24 cellular contexts compared by ENCODE assay signal in genomic region chrX:69096963-69097362, GRCh38.
DNase-seq lines count a peak whose midpoint lies in the region; ATAC-seq, FAIRE-seq and TF ChIP-seq lines count a peak whose summit lies in the region.
"Had no signal": no experiment of that assay in that cellular context is flagged by ENCODE, and none has a peak within 500 bp of the region (broad histone marks: within the 10 kb centered on the region; RNA-seq: fewer than 3 reads in every experiment).

No MANE protein-coding gene starts in this region.

- no peak overlapping the region for H3K4me3 ChIP-seq in astrocyte (ENCODE audit: insufficient read depth, low read depth, low read length)
- H3K4me3 ChIP-seq: BLaER1, GM23338, HAP-1 had no signal

- H3K27me3 Mint-ChIP-seq in astrocyte (ENCODE audit: low read depth, unreplicated experiment) (no peaks in the 10 kb centered on the region), T-helper 17 cell (no peaks in the 10 kb centered on the region)
- H3K27me3 Mint-ChIP-seq: CD4-positive, CD25-positive, alpha-beta regulatory T cell had no signal

- no peaks in the 10 kb centered on the region for H3K4me1 Mint-ChIP-seq in astrocyte (ENCODE audit: low read depth, unreplicated experiment)
- no peaks in the 10 kb centered on the region for H3K4me1 Mint-ChIP-seq in T-helper 17 cell
- H3K4me1 Mint-ChIP-seq: CD4-positive, CD25-positive, alpha-beta regulatory T cell had no signal

- no peak overlapping the region for H3K9ac ChIP-seq in astrocyte (ENCODE audit: low read length)
- H3K9ac ChIP-seq: BLaER1 had no signal

- H3K27ac ChIP-seq in astrocyte (ENCODE audit: low read depth, low read length) = no peak overlapping the region
- H3K27ac ChIP-seq: BLaER1 had no signal

- in situ Hi-C loops in SK-MEL-5 (cut with HindIII; ENCODE audit: low pct_unique_long_range_greater_than_20kb, low sequenced_read_pairs) = no loop called here

- no peaks in the 10 kb centered on the region for H4K20me1 ChIP-seq in astrocyte (ENCODE audit: insufficient read depth, low read length)
- H4K20me1 ChIP-seq: BLaER1 had no signal

- no peak for ATAC-seq in T-helper 17 cell
- ATAC-seq: GM23338 had no signal

- no peaks in the 10 kb centered on the region for H3K9me3 ChIP-seq in astrocyte (ENCODE audit: insufficient read depth, low read depth, low read length)
- H3K9me3 ChIP-seq in T-helper 17 cell (ENCODE audit: control insufficient read depth, low read length, poor library complexity, severe bottlenecking) = no peaks in the 10 kb centered on the region
- H3K9me3 ChIP-seq: BLaER1, HAP-1 had no signal

- no peak overlapping the region for H3K4me2 ChIP-seq in astrocyte (ENCODE audit: low read length)
- H3K4me2 ChIP-seq: BLaER1, GM23338 had no signal

- DNase-seq in SK-MEL-5 (ENCODE audit: low read depth, low spot score) = peak; percentile 16
- DNase-seq in astrocyte (ENCODE audit: low read depth) = no peak
- DNase-seq in medulla oblongata (ENCODE audit: extremely low spot score) = peak; percentile 3
- DNase-seq in pons (ENCODE audit: low spot score) = peak; percentile 34
- no peak for DNase-seq in posterior cingulate gyrus
- DNase-seq in T-helper 17 cell = no peak
- no peak for DNase-seq in NCI-H748 treated with DMSO at 0.1 percent for 48 hours (lab: John Stamatoyannopoulos, UW)
- DNase-seq: CD4-positive, CD25-positive, alpha-beta regulatory T cell; HFFc6; IMR-90; NCI-H1048; NCI-H1417; NCI-H1694; NCI-H2029 treated with DMSO at 0.1 percent for 48 hours; NCI-H446 treated with DMSO at 0.1 percent for 48 hours; NCI-H526; OCI-M1; SIG-M5 had no signal

- H3K9me3 Mint-ChIP-seq in astrocyte (ENCODE audit: unreplicated experiment) = no peaks in the 10 kb centered on the region
- H3K9me3 Mint-ChIP-seq: GM23338, HFFc6 had no signal

- FAIRE-seq in astrocyte (lab: Jason Lieb, UNC) = peak; percentile 45
- FAIRE-seq: A204.1, D721Med, RCC 7860 had no signal

- H3K4me3 Mint-ChIP-seq in astrocyte (ENCODE audit: unreplicated experiment) = no peak overlapping the region
- H3K4me3 Mint-ChIP-seq in T-helper 17 cell = no peak overlapping the region
- H3K4me3 Mint-ChIP-seq: CD4-positive, CD25-positive, alpha-beta regulatory T cell; GM23338; HFFc6 had no signal

- H3K36me3 Mint-ChIP-seq in astrocyte (ENCODE audit: low read depth, unreplicated experiment) (no peaks in the 10 kb centered on the region), T-helper 17 cell (ENCODE audit: low read depth) (no peaks in the 10 kb centered on the region)
- H3K36me3 Mint-ChIP-seq: CD4-positive, CD25-positive, alpha-beta regulatory T cell had no signal

- H3K27ac Mint-ChIP-seq in astrocyte (ENCODE audit: unreplicated experiment) (no peak overlapping the region), T-helper 17 cell (no peak overlapping the region)
- H3K27ac Mint-ChIP-seq: CD4-positive, CD25-positive, alpha-beta regulatory T cell; GM23338; HFFc6 had no signal

- no peaks in the 10 kb centered on the region for H3K79me2 ChIP-seq in astrocyte (ENCODE audit: insufficient read depth, low read length)

- no peak for TF ChIP-seq CTCF in astrocyte (IDR thresholded peaks at IDR 0.05; ENCODE audit: insufficient read depth, low read depth, low read length)

- H3K36me3 ChIP-seq in astrocyte (ENCODE audit: insufficient read depth, low read length) = no peaks in the 10 kb centered on the region
- H3K36me3 ChIP-seq: BLaER1, HAP-1 had no signal

- intact Hi-C loops in posterior cingulate gyrus (cut with DNase I) = no loop called here

- no peak overlapping the region for H2AFZ ChIP-seq in astrocyte (ENCODE audit: low read depth, low read length)
- H2AFZ ChIP-seq: GM23338 had no signal

- H3K27me3 ChIP-seq in astrocyte (ENCODE audit: insufficient read depth, low read length) = no peaks in the 10 kb centered on the region

- no peaks in the 10 kb centered on the region for H3K4me1 ChIP-seq in astrocyte (ENCODE audit: insufficient read depth, low read length)

Comparison
In these comparisons a context has a peak if more than half of its experiments do, and no peak if none do; other contexts are left out.
1. DNase-seq: peak in SK-MEL-5 (single experiment), medulla oblongata (single experiment) and pons (single experiment); none in astrocyte (single experiment), posterior cingulate gyrus (0 of 10), T-helper 17 cell (0 of 3) and NCI-H748 treated with DMSO at 0.1 percent for 48 hours (single experiment).